In the genomic region with DNA sequence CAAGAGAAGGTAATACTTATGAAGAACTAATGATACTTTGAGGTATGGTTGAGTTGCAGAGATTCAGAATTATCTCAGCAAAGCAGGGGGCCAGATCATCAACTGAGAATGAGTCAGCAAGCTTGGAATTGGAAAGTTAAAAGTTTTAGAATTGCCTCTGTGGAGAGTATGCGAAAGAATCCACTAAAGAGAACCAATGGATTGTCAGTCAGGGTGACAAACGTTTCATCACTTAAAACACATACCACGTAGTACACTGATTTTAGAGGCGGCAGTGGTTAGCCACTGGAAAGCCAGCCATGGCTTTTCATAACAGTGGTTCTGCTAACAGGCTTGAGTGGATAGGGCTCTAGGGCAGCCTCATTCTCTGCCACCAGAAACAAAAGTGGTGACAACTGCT, we compare ENCODE assay signal across 1 cellular context.
TF ChIP-seq lines count a peak whose summit lies in the region.

No MANE protein-coding gene starts in this region.

TF ChIP-seq in GM23338, 12 proteins besides CTCF, POLR2A, EP300 and RAD21 (continued from another document):
- TF ChIP-seq, protein P1, sequence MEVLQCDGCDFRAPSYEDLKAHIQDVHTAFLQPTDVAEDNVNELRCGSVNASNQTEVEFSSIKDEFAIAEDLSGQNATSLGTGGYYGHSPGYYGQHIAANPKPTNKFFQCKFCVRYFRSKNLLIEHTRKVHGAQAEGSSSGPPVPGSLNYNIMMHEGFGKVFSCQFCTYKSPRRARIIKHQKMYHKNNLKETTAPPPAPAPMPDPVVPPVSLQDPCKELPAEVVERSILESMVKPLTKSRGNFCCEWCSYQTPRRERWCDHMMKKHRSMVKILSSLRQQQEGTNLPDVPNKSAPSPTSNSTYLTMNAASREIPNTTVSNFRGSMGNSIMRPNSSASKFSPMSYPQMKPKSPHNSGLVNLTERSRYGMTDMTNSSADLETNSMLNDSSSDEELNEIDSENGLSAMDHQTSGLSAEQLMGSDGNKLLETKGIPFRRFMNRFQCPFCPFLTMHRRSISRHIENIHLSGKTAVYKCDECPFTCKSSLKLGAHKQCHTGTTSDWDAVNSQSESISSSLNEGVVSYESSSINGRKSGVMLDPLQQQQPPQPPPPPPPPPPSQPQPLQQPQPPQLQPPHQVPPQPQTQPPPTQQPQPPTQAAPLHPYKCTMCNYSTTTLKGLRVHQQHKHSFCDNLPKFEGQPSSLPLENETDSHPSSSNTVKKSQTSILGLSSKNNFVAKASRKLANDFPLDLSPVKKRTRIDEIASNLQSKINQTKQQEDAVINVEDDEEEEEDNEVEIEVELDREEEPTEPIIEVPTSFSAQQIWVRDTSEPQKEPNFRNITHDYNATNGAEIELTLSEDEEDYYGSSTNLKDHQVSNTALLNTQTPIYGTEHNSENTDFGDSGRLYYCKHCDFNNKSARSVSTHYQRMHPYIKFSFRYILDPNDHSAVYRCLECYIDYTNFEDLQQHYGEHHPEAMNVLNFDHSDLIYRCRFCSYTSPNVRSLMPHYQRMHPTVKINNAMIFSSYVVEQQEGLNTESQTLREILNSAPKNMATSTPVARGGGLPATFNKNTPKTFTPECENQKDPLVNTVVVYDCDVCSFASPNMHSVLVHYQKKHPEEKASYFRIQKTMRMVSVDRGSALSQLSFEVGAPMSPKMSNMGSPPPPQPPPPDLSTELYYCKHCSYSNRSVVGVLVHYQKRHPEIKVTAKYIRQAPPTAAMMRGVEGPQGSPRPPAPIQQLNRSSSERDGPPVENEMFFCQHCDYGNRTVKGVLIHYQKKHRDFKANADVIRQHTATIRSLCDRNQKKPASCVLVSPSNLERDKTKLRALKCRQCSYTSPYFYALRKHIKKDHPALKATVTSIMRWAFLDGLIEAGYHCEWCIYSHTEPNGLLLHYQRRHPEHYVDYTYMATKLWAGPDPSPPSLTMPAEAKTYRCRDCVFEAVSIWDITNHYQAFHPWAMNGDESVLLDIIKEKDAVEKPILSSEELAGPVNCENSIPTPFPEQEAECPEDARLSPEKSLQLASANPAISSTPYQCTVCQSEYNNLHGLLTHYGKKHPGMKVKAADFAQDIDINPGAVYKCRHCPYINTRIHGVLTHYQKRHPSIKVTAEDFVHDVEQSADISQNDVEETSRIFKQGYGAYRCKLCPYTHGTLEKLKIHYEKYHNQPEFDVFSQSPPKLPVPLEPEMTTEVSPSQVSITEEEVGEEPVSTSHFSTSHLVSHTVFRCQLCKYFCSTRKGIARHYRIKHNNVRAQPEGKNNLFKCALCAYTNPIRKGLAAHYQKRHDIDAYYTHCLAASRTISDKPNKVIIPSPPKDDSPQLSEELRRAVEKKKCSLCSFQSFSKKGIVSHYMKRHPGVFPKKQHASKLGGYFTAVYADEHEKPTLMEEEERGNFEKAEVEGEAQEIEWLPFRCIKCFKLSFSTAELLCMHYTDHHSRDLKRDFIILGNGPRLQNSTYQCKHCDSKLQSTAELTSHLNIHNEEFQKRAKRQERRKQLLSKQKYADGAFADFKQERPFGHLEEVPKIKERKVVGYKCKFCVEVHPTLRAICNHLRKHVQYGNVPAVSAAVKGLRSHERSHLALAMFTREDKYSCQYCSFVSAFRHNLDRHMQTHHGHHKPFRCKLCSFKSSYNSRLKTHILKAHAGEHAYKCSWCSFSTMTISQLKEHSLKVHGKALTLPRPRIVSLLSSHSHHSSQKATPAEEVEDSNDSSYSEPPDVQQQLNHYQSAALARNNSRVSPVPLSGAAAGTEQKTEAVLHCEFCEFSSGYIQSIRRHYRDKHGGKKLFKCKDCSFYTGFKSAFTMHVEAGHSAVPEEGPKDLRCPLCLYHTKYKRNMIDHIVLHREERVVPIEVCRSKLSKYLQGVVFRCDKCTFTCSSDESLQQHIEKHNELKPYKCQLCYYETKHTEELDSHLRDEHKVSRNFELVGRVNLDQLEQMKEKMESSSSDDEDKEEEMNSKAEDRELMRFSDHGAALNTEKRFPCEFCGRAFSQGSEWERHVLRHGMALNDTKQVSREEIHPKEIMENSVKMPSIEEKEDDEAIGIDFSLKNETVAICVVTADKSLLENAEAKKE (CRISPR knock-in tag; IDR thresholded peaks at IDR 0.05) = no peak
- TF ChIP-seq EZH2 (IDR thresholded peaks at IDR 0.05; ENCODE audit: low read depth, unreplicated experiment) = no peak
- TF ChIP-seq JUNB (IDR thresholded peaks at IDR 0.05; ENCODE audit: unreplicated experiment) = no peak
- TF ChIP-seq POLR2AphosphoS5 (IDR thresholded peaks at IDR 0.05; ENCODE audit: low read depth) = no peak
- no peak for TF ChIP-seq STAT1 (IDR thresholded peaks at IDR 0.05; ENCODE audit: unreplicated experiment)
- TF ChIP-seq REST (IDR thresholded peaks at IDR 0.05; ENCODE audit: unreplicated experiment) = no peak
- TF ChIP-seq ZNF114 (CRISPR knock-in tag; IDR thresholded peaks at IDR 0.05) = no peak
TF ChIP-seq in GM23338: peak in this region for 0.
